ENCODE assay signal across 26 cellular contexts in genomic region chr13:73428706-73429105, GRCh38.
DNase-seq lines count a peak whose midpoint lies in the region; ATAC-seq and TF ChIP-seq lines count a peak whose summit lies in the region.
"Had no signal": no experiment of that assay in that cellular context is flagged by ENCODE, and none has a peak within 500 bp of the region (broad histone marks: within the 10 kb centered on the region; RNA-seq: fewer than 3 reads in every experiment).

No MANE protein-coding gene starts in this region.

- H3K79me2 ChIP-seq in mammary epithelial cell (ENCODE audit: insufficient read depth, low read length) = no peaks in the 10 kb centered on the region

- peak overlapping the region; percentile 98 for H3K27ac ChIP-seq in mammary epithelial cell (ENCODE audit: insufficient read depth, low read depth, low read length)
- peak overlapping the region; percentile 75 for H3K27ac ChIP-seq in suprapubic skin
- H3K27ac ChIP-seq: body of pancreas, right lobe of liver, SJCRH30 had no signal

- H3K4me1 ChIP-seq in mammary epithelial cell (ENCODE audit: insufficient read depth, low read length) = peaks cover 31% of the 10 kb centered on the region
- H3K4me1 ChIP-seq in suprapubic skin = peaks cover 26% of the 10 kb centered on the region
- H3K4me1 ChIP-seq: body of pancreas, right lobe of liver, SJCRH30 had no signal

- dilution Hi-C loops in mammary epithelial cell (cut with HindIII; ENCODE audit: low sequenced_read_pairs) = no loop called here

- TF ChIP-seq CTCF in mammary epithelial cell (conservative IDR thresholded peaks at IDR 0.05 in 1 of 2, IDR thresholded peaks at IDR 0.05 in 1 of 2; ENCODE audit: extremely low read depth in 1 of 2, insufficient read depth in 1 of 2, low read depth in 1 of 2, low read length in 2 of 2) (no peak), suprapubic skin (IDR thresholded peaks at IDR 0.05) (no peak)

- peak overlapping the region; percentile 86 for H3K4me2 ChIP-seq in mammary epithelial cell (ENCODE audit: insufficient read depth, low read depth, low read length)

- CTCF ChIA-PET in mammary epithelial cell (lab: Charles Lee; ENCODE audit: low non-redundant PET) = interaction anchor here (0.6 kb wide), 1 partner anchor 1440 kb away, joined by 5 read pairs; no protein-coding TSS in a partner anchor

- BruUV-seq in mammary epithelial cell (replicated peaks; lab: Mats Ljungman, UMichigan) = no TSS peak

- WGBS in mammary epithelial cell (ENCODE audit: low coverage, missing lambda C conversion rate) = 10% methylated on average over 1 of the region's 1 CpG
- WGBS in suprapubic skin = 40% methylated on average over 1 of the region's 1 CpG

- peak overlapping the region; percentile 69 for H3K9ac ChIP-seq in mammary epithelial cell (ENCODE audit: insufficient read depth, low read length)

- DNase-seq in NCI-H146 (lab: John Stamatoyannopoulos, UW) (peak; percentile 10), NCI-H146 treated with DMSO at 0.1 percent for 48 hours (lab: John Stamatoyannopoulos, UW; ENCODE audit: unreplicated experiment) (no peak), mammary epithelial cell (peak; percentile 59), left colon (no peak), suprapubic skin (ENCODE audit: low spot score in 2 of 2) (no peak), DMS114 treated with DMSO at 0.1 percent for 48 hours (lab: John Stamatoyannopoulos, UW; ENCODE audit: unreplicated experiment) (no peak)
- DNase-seq: 8988T; activated CD4-positive, alpha-beta memory T cell treated with anti-CD3 and anti-CD28 coated beads, Interleukin-2, amount 10 ng/mL, durations not matched to agents 7 days and 5 days; activated CD8-positive, alpha-beta memory T cell treated with anti-CD3 and anti-CD28 coated beads, Interleukin-2, amount 50 U/mL, for 48 hours; activated naive CD4-positive, alpha-beta T cell treated with anti-CD3 and anti-CD28 coated beads for 36 hours; body of pancreas; glutamatergic neuron; GOT3; islet precursor cell; midbrain; naive thymus-derived CD8-positive, alpha-beta T cell; NCI-H1092 treated with DMSO at 0.1 percent for 48 hours; NCI-H187 treated with DMSO at 0.1 percent for 48 hours; right lobe of liver; SJCRH30; stimulated activated CD4-positive, alpha-beta T cell treated with anti-CD3 and anti-CD28 coated beads, Interleukin-15, amount 100 ng/mL, for 24 hours; SW 1271; T-helper 9 cell had no signal

- H2AFZ ChIP-seq in mammary epithelial cell (ENCODE audit: low read depth, low read length) = no peak overlapping the region

- intact Hi-C loops in mammary epithelial cell (cut with micrococcal nuclease) (no loop called here), left colon (cut with DNase I, micrococcal nuclease) (no loop called here)

- H3K9me3 ChIP-seq in mammary epithelial cell (replicated peaks; ENCODE audit: insufficient read depth, low read length) = no peaks in the 10 kb centered on the region
- H3K9me3 ChIP-seq in suprapubic skin = no peaks in the 10 kb centered on the region
- H3K9me3 ChIP-seq: body of pancreas, right lobe of liver, SJCRH30 had no signal

- ATAC-seq in left colon (peak; percentile 57), HG03039 (IDR thresholded peaks at IDR 0.05; ENCODE audit: unreplicated experiment) (no peak), GM21515 (IDR thresholded peaks at IDR 0.05; ENCODE audit: unreplicated experiment) (no peak)
- ATAC-seq: body of pancreas; K562; naive thymus-derived CD8-positive, alpha-beta T cell; right lobe of liver had no signal

- H3K27me3 ChIP-seq in mammary epithelial cell (ENCODE audit: insufficient read depth, low read length) (no peaks in the 10 kb centered on the region), suprapubic skin (no peaks in the 10 kb centered on the region)
- H3K27me3 ChIP-seq: body of pancreas, right lobe of liver, SJCRH30 had no signal

- H3K36me3 ChIP-seq in mammary epithelial cell (ENCODE audit: insufficient read depth, low read length) (no peaks in the 10 kb centered on the region), suprapubic skin (no peaks in the 10 kb centered on the region)
- H3K36me3 ChIP-seq: right lobe of liver, SJCRH30 had no signal

- H4K20me1 ChIP-seq in mammary epithelial cell (ENCODE audit: insufficient read depth, low read length) = no peaks in the 10 kb centered on the region

- in situ Hi-C loops in mammary epithelial cell (cut with MboI; ENCODE audit: low sequenced_read_pairs in 2 of 2) = loop anchor here (10.0 kb wide), 2 partner anchors 276 to 364 kb away; no protein-coding TSS in a partner anchor

- TF ChIP-seq POLR2A in suprapubic skin (IDR thresholded peaks at IDR 0.05) = no peak

- H3K4me3 ChIP-seq in mammary epithelial cell (replicated peaks in 1 of 3; ENCODE audit: insufficient read depth in 1 of 3, low read depth in 2 of 3, low read length in 3 of 3) (no peak overlapping the region), suprapubic skin (no peak overlapping the region)
- H3K4me3 ChIP-seq: body of pancreas, K562, right lobe of liver, SJCRH30 had no signal

- no peak for TF ChIP-seq EP300 in suprapubic skin (IDR thresholded peaks at IDR 0.05)

Comparison
In these comparisons a context has a peak if more than half of its experiments do, and no peak if none do; other contexts are left out.
1. DNase-seq: peak in NCI-H146 (single experiment) and mammary epithelial cell (single experiment); none in NCI-H146 treated with DMSO at 0.1 percent for 48 hours (single experiment), left colon (0 of 2), suprapubic skin (0 of 2) and DMS114 treated with DMSO at 0.1 percent for 48 hours (single experiment).